In the genomic region with DNA sequence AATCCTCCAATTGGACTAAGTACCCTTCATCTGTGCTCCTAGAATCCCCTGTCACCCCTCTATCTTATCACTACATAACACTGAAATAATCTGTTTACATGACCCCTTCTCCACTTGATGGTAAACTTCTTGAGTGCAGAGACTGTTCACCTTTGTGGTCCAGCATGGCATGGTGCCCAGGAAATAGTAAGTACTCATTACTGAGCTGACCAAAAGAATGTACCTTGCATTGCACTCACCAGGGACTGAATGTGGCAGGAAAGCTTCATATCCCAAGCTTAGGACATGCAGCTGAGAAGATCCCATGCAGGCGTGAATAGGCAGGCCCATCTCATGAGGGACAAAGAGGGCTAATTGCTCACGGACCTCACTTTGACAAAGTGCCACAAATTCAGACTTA, we compare ENCODE assay signal across 15 cellular contexts. TPM values are rescaled to one million over a fixed set of nuclear protein-coding genes. Genes with fewer than 3 reads are reported as not detected.
DNase-seq lines count a peak whose midpoint lies in the region; ATAC-seq and TF ChIP-seq lines count a peak whose summit lies in the region.
"Had no signal": no experiment of that assay in that cellular context is flagged by ENCODE, and none has a peak within 500 bp of the region (broad histone marks: within the 10 kb centered on the region; RNA-seq: fewer than 3 reads in every experiment).

No MANE protein-coding gene starts in this region.

- no peak for ATAC-seq in HG02884 (IDR thresholded peaks at IDR 0.05; ENCODE audit: unreplicated experiment)
- ATAC-seq: activated T-cell treated with anti-CD3 and anti-CD28 coated beads, Interleukin-2, amount 50 U/mL, for 72 hours; gastroesophageal sphincter had no signal

- DNase-seq in EL (peak; percentile 78), LoVo (ENCODE audit: low spot score) (peak; percentile 25), astrocyte of the spinal cord (ENCODE audit: low read depth, low spot score) (peak; percentile 86), mucosa of gallbladder (ENCODE audit: low spot score) (peak; percentile 30), midbrain (lab: John Stamatoyannopoulos, UW) (no peak), T-helper 2 cell (no peak), mesenteric fat pad (ENCODE audit: low spot score) (no peak)
- DNase-seq: activated B cell treated with CpG ODN at 0.5 μM for 24 hours; activated T-cell treated with anti-CD3 and anti-CD28 coated beads, Interleukin-2, amount 50 U/mL, for 72 hours; NCI-H146; testis had no signal

- no peak for TF ChIP-seq CTCF in astrocyte of the spinal cord (IDR thresholded peaks at IDR 0.05; ENCODE audit: low read depth, low read length)

- in situ Hi-C loops in astrocyte of the spinal cord (cut with HindIII; ENCODE audit: low sequenced_read_pairs), result no loop called here

- no peak overlapping the region for H3K4me3 ChIP-seq in astrocyte of the spinal cord (ENCODE audit: low read depth, low read length)
- H3K4me3 ChIP-seq: gastroesophageal sphincter, prostate gland, testis had no signal

RNA-seq across cellular contexts. Expression of a gene that starts 1.4 kb away (rescaled TPM):
- 0.17 TPM for total RNA-seq in mucosa of gallbladder
- not detected for total RNA-seq in mesenteric fat pad
- total RNA-seq: activated T-cell treated with anti-CD3 and anti-CD28 coated beads, Interleukin-2, amount 50 U/mL, for 72 hours; lung microvascular endothelial cell; prostate gland had no signal

RNA-seq across cellular contexts. Expression of a gene that starts 53.4 kb away (rescaled TPM):
- total RNA-seq in mucosa of gallbladder (31.6 TPM), mesenteric fat pad (24.1 TPM)

Comparison
In these comparisons a context has a peak if more than half of its experiments do, and no peak if none do; other contexts are left out.
1. DNase-seq: peak in EL (single experiment), LoVo (single experiment), astrocyte of the spinal cord (single experiment) and mucosa of gallbladder (single experiment); none in midbrain (single experiment), T-helper 2 cell (0 of 5) and mesenteric fat pad (single experiment).